In the genomic region with DNA sequence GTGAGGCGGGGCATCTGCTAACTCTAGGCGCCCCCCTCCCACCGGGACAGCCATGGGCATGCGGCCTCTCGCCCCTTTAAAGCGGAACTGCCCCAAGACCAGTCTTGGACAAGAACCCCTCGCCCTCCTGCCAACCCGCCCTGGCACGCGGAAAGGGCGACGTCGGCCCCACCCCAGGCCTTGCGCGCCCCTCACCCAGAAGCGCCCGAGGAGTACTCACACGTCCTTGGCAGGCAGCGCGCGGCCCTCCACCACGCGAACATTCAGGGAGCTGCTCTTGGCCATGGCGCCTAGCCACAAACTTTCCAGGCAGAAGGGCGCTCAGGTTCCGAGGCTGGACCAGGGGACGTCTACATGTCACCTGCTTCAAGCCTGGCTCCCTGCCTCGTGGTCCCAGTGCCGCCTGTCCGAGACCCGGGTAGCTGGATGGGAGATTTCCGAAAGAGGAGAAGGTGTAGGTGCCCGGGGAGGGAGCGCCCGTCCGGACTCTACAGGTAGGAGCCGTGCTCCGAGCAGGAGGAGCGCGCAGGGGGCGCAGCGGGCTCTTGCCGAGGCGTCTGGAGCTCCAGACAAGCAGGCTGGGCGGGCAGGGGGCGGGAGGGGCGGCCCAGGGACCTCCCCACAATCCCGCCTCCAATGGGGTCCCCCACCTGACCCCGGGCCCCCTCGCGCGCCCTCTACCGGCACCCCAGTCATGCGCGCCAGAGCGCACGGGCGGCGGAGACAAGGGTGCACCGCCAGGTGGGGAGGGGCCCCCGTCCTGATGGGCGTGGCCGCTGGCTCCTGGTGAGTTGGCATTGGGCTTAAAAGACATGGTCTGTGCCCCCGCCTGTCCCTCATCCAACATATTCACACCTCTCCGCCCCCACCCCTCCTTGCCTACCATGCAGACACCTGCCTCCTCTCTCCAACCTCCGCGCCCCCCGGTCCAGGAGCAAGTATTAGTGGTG, we compare ENCODE assay signal across 8 cellular contexts. TPM values are rescaled to one million over a fixed set of nuclear protein-coding genes. Genes with fewer than 3 reads are reported as not detected.
DNase-seq lines count a peak whose midpoint lies in the region; ATAC-seq and TF ChIP-seq lines count a peak whose summit lies in the region.

A gene with protein sequence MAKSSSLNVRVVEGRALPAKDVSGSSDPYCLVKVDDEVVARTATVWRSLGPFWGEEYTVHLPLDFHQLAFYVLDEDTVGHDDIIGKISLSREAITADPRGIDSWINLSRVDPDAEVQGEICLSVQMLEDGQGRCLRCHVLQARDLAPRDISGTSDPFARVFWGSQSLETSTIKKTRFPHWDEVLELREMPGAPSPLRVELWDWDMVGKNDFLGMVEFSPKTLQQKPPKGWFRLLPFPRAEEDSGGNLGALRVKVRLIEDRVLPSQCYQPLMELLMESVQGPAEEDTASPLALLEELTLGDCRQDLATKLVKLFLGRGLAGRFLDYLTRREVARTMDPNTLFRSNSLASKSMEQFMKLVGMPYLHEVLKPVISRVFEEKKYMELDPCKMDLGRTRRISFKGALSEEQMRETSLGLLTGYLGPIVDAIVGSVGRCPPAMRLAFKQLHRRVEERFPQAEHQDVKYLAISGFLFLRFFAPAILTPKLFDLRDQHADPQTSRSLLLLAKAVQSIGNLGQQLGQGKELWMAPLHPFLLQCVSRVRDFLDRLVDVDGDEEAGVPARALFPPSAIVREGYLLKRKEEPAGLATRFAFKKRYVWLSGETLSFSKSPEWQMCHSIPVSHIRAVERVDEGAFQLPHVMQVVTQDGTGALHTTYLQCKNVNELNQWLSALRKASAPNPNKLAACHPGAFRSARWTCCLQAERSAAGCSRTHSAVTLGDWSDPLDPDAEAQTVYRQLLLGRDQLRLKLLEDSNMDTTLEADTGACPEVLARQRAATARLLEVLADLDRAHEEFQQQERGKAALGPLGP (minus strand): TSS at position 584 of the 950 bp plus-strand sequence. CDS start 299 bp downstream, at position 285.

- WGBS in adrenal gland, 4 donors = 3 to 4% (median 3%) methylated on average over 14 to 68 of the region's 68 CpGs

- peak in 5 of 6 experiments; percentile 34 to 55 (median 45) for TF ChIP-seq CTCF in adrenal gland (IDR thresholded peaks at IDR 0.05)

- TF ChIP-seq EP300 in Ishikawa (IDR thresholded peaks at IDR 0.05; ENCODE audit: borderline replicate concordance) = no peak

- peak within 1 kb of the TSS in 2 of 4 donors; percentile 22 to 59 for H3K4me3 ChIP-seq in adrenal gland

- DNase-seq in Caki2 (ENCODE audit: low read depth) = peak; percentile 93
- DNase-seq in adrenal gland = peak; percentile 72 to 89 (median 83)
- DNase-seq in left lobe of liver (ENCODE audit: low spot score) = no peak
- DNase-seq in stimulated activated CD8-positive, alpha-beta memory T cell treated with anti-CD3 and anti-CD28 coated beads, Interleukin-2, amount 100 ng/mL, for 1 hour (ENCODE audit: low read depth in 2 of 2) = peak; percentile 33 to 46
- no peak for DNase-seq in DMS114 treated with DMSO at 0.1 percent for 48 hours (lab: John Stamatoyannopoulos, UW; ENCODE audit: unreplicated experiment)

- H3K36me3 Mint-ChIP-seq in T-helper 1 cell treated with Interleukin-12 subunit alpha and Interleukin-12 subunit beta and Interleukin-4 antibody, amounts not matched to agents 30 μg/mL and 1 μg/mL, for 36 hours (ENCODE audit: low read depth) = no peaks in the 10 kb centered on the region

- H3K9me3 Mint-ChIP-seq in T-helper 1 cell treated with Interleukin-12 subunit alpha and Interleukin-12 subunit beta and Interleukin-4 antibody, amounts not matched to agents 30 μg/mL and 1 μg/mL, for 36 hours = no peaks in the 10 kb centered on the region

- H3K36me3 ChIP-seq in adrenal gland (replicated peaks in 1 of 2) = no peaks in the 10 kb centered on the region

- peak within 1 kb of the TSS in 4 of 5 donors; percentile 8 to 88 (median 64) for H3K27ac ChIP-seq in adrenal gland

- H3K27me3 ChIP-seq in adrenal gland = no peaks in the 10 kb centered on the region

- peaks cover 11% of the 10 kb centered on the region for H3K4me1 Mint-ChIP-seq in T-helper 1 cell treated with Interleukin-12 subunit alpha and Interleukin-12 subunit beta and Interleukin-4 antibody, amounts not matched to agents 30 μg/mL and 1 μg/mL, for 36 hours (ENCODE audit: low read depth)

- ATAC-seq in left lobe of liver (peak; percentile 87), HG03432 (IDR thresholded peaks at IDR 0.05; ENCODE audit: unreplicated experiment) (no peak)

- peak within 1 kb of the TSS; percentile 36 for H3K27ac Mint-ChIP-seq in T-helper 1 cell treated with Interleukin-12 subunit alpha and Interleukin-12 subunit beta and Interleukin-4 antibody, amounts not matched to agents 30 μg/mL and 1 μg/mL, for 36 hours

- H3K9me3 ChIP-seq in adrenal gland (replicated peaks in 1 of 3) = no peaks in the 10 kb centered on the region

- H3K27me3 Mint-ChIP-seq in T-helper 1 cell treated with Interleukin-12 subunit alpha and Interleukin-12 subunit beta and Interleukin-4 antibody, amounts not matched to agents 30 μg/mL and 1 μg/mL, for 36 hours (ENCODE audit: low read depth) = peaks cover 5% of the 10 kb centered on the region

- TF ChIP-seq RAD21 in Ishikawa (IDR thresholded peaks at IDR 0.05; ENCODE audit: low read depth) = peak; percentile 26

- TF ChIP-seq POLR2A in adrenal gland (IDR thresholded peaks at IDR 0.05) = no peak

- peaks cover 0 to 22% of the 10 kb centered on the region in 2 donors for H3K4me1 ChIP-seq in adrenal gland (replicated peaks in 1 of 2)

- intact Hi-C loops in adrenal gland (cut with DNase I) = no loop called here

- in situ Hi-C loops in Caki2 (cut with HindIII; ENCODE audit: low pct_unique_long_range_greater_than_20kb, low sequenced_read_pairs) = no loop called here

- H3K4me3 Mint-ChIP-seq in T-helper 1 cell treated with Interleukin-12 subunit alpha and Interleukin-12 subunit beta and Interleukin-4 antibody, amounts not matched to agents 30 μg/mL and 1 μg/mL, for 36 hours = peak within 1 kb of the TSS; percentile 68

TF ChIP-seq in Ishikawa, 13 proteins besides CTCF, POLR2A, EP300 and RAD21:
- TF ChIP-seq TEAD4 (IDR thresholded peaks at IDR 0.05) (peak; percentile 29; the same call in 1 of the 2 replicates), CREB1 (IDR thresholded peaks at IDR 0.05; ENCODE audit: low read depth) (no peak), CEBPB (IDR thresholded peaks at IDR 0.05) (no peak), NFIC (IDR thresholded peaks at IDR 0.05) (peak; percentile 53; the same call in 1 of the 2 replicates), ZBTB7A (IDR thresholded peaks at IDR 0.05; ENCODE audit: low read depth) (peak; percentile 92), YY1 (IDR thresholded peaks at IDR 0.05; ENCODE audit: low read depth) (0 out of 2 replicates have a peak, but pooled peaks have one; percentile 7), TCF12 (IDR thresholded peaks at IDR 0.05; ENCODE audit: low read depth) (peak; percentile 65; the same call in 1 of the 2 replicates), EGR1 (IDR thresholded peaks at IDR 0.05) (no peak), TAF1 (IDR thresholded peaks at IDR 0.05; ENCODE audit: low read depth) (peak; percentile 59; the same call in 1 of the 2 replicates), FOXM1 (IDR thresholded peaks at IDR 0.05; ENCODE audit: borderline replicate concordance, low read depth) (no peak)
- TF ChIP-seq, protein P1, sequence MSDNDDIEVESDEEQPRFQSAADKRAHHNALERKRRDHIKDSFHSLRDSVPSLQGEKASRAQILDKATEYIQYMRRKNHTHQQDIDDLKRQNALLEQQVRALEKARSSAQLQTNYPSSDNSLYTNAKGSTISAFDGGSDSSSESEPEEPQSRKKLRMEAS (IDR thresholded peaks at IDR 0.05) = peak; percentile 70
- TF ChIP-seq, protein P2, sequence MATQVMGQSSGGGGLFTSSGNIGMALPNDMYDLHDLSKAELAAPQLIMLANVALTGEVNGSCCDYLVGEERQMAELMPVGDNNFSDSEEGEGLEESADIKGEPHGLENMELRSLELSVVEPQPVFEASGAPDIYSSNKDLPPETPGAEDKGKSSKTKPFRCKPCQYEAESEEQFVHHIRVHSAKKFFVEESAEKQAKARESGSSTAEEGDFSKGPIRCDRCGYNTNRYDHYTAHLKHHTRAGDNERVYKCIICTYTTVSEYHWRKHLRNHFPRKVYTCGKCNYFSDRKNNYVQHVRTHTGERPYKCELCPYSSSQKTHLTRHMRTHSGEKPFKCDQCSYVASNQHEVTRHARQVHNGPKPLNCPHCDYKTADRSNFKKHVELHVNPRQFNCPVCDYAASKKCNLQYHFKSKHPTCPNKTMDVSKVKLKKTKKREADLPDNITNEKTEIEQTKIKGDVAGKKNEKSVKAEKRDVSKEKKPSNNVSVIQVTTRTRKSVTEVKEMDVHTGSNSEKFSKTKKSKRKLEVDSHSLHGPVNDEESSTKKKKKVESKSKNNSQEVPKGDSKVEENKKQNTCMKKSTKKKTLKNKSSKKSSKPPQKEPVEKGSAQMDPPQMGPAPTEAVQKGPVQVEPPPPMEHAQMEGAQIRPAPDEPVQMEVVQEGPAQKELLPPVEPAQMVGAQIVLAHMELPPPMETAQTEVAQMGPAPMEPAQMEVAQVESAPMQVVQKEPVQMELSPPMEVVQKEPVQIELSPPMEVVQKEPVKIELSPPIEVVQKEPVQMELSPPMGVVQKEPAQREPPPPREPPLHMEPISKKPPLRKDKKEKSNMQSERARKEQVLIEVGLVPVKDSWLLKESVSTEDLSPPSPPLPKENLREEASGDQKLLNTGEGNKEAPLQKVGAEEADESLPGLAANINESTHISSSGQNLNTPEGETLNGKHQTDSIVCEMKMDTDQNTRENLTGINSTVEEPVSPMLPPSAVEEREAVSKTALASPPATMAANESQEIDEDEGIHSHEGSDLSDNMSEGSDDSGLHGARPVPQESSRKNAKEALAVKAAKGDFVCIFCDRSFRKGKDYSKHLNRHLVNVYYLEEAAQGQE (IDR thresholded peaks at IDR 0.05; ENCODE audit: low read depth) = no peak
- TF ChIP-seq, protein P3, sequence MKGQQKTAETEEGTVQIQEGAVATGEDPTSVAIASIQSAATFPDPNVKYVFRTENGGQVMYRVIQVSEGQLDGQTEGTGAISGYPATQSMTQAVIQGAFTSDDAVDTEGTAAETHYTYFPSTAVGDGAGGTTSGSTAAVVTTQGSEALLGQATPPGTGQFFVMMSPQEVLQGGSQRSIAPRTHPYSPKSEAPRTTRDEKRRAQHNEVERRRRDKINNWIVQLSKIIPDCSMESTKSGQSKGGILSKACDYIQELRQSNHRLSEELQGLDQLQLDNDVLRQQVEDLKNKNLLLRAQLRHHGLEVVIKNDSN (IDR thresholded peaks at IDR 0.05) = peak; percentile 74

RNA-seq across cellular contexts. Expression of the gene that starts here (rescaled TPM):
- 29.3 and 65.1 TPM in 2 replicates for total RNA-seq in Caki2 (2014; rRNA removed; shearing (Covaris generic); ENCODE audit: low replicate concordance)
- total RNA-seq in adrenal gland (10 to 100 TPM; 22.6 to 90.4 (median 43.3) TPM), left lobe of liver (0.25 TPM)
- 10 to 100 TPM; 38.9 to 54.2 (median 40.7) TPM for polyA plus RNA-seq in adrenal gland

Comparison
In these comparisons a context has a peak if more than half of its experiments do, and no peak if none do; other contexts are left out.
1. RNA of the gene that starts here (total RNA-seq): 22.6 to 90.4 TPM in adrenal gland and 29.3 to 65.1 TPM in Caki2; 0.25 TPM in left lobe of liver (single experiment); every median in the first group is over 10 times any median in the second.
2. Peak in ATAC-seq in left lobe of liver; RNA of the gene not detected or under 1 TPM.
3. DNase-seq: peak in Caki2 (single experiment), adrenal gland (7 of 7) and stimulated activated CD8-positive, alpha-beta memory T cell treated with anti-CD3 and anti-CD28 coated beads, Interleukin-2, amount 100 ng/mL, for 1 hour (2 of 2); none in left lobe of liver (single experiment) and DMS114 treated with DMSO at 0.1 percent for 48 hours (single experiment).